22 cellular contexts compared by ENCODE assay signal in the genomic region with DNA sequence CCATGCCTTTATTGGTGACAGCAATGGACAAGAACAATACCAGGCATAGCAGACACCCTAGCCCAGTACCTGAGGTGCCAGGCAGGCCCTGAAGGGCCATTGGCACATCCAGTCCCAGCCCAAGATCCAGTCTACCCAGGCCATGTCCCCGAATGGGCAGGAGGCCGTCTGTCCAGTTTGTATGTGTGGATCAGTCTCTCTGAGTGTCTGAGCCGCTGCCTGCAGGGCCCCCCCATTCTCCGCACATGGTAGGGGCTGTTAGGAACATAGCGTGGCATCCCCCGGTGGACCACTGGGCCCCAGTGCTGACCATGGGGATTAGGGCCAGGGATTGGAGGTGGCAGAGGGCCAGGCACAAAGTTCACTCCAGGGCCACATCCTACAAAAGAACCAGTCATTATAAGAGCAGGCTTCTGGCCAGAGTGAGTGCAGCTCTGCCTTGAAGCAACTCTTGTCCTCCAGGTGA. TPM values are rescaled to one million over a fixed set of nuclear protein-coding genes. Genes with fewer than 3 reads are reported as not detected.
DNase-seq lines count a peak whose midpoint lies in the region; ATAC-seq, FAIRE-seq and TF ChIP-seq lines count a peak whose summit lies in the region.
"Had no signal": no experiment of that assay in that cellular context is flagged by ENCODE, and none has a peak within 500 bp of the region (broad histone marks: within the 10 kb centered on the region; RNA-seq: fewer than 3 reads in every experiment).

No MANE protein-coding gene starts in this region.

- TF ChIP-seq POLR2A in HepG2 (IDR thresholded peaks at IDR 0.05; ENCODE audit: insufficient read depth in 1 of 2, low read depth in 2 of 2, low read length in 2 of 2) (no peak; a peak in 1 of 4 replicates), right lobe of liver (IDR thresholded peaks at IDR 0.05) (no peak)

- no peaks in the 10 kb centered on the region for H3K9me2 ChIP-seq in SK-N-SH

- H2AFZ ChIP-seq in HepG2 (ENCODE audit: low read length) (no peak overlapping the region), osteoblast (ENCODE audit: low read length) (no peak overlapping the region), SK-N-SH (ENCODE audit: low read depth) (no peak overlapping the region)
- H2AFZ ChIP-seq: GM23338 had no signal

- H3K27me3 ChIP-seq in HepG2 (ENCODE audit: control insufficient read depth in 1 of 2, insufficient read depth in 2 of 2, low read length in 2 of 2) (no peaks in the 10 kb centered on the region), right lobe of liver (no peaks in the 10 kb centered on the region), osteoblast (ENCODE audit: insufficient read depth, low read length) (no peaks in the 10 kb centered on the region), SK-N-SH (ENCODE audit: insufficient read depth) (no peaks in the 10 kb centered on the region)

- no peak overlapping the region for H3K4me3 ChIP-seq in HepG2 (replicated peaks in 1 of 3; ENCODE audit: insufficient read depth in 1 of 3, low read depth in 2 of 3, low read length in 3 of 3)
- no peak overlapping the region for H3K4me3 ChIP-seq in right lobe of liver
- no peak overlapping the region for H3K4me3 ChIP-seq in osteoblast (ENCODE audit: insufficient read depth, low read length)
- no peak overlapping the region for H3K4me3 ChIP-seq in SK-N-SH (ENCODE audit: low read depth in 2 of 2, low read length in 1 of 2)
- H3K4me3 ChIP-seq: A549, GM23338 had no signal

- H3K9me3 ChIP-seq in HepG2 (ENCODE audit: low read length) (no peaks in the 10 kb centered on the region), right lobe of liver (no peaks in the 10 kb centered on the region), osteoblast (ENCODE audit: low read depth, low read length) (no peaks in the 10 kb centered on the region), SK-N-SH (no peaks in the 10 kb centered on the region)
- H3K9me3 ChIP-seq: A549, Caco-2 had no signal

- no peak for ATAC-seq in activated CD8-positive, alpha-beta memory T cell treated with anti-CD3 and anti-CD28 coated beads, Interleukin-2, amount 10 ng/mL, durations not matched to agents 7 days and 5 days
- ATAC-seq in HepG2: peak; percentile 40
- ATAC-seq in right lobe of liver: no peak
- ATAC-seq: A549, GM23338, HCT116 had no signal

- intact Hi-C loops in HepG2 (cut with micrococcal nuclease; ENCODE audit: unreplicated experiment): no loop called here
- intact Hi-C loops in right lobe of liver (cut with DNase I): no loop called here

- H3F3A ChIP-seq in SK-N-SH (replicated peaks; ENCODE audit: insufficient read depth): peaks cover 15% of the 10 kb centered on the region

- H3K27ac ChIP-seq in HepG2 (ENCODE audit: extremely low read length, insufficient read depth, low read length) (no peak overlapping the region), right lobe of liver (no peak overlapping the region), osteoblast (ENCODE audit: low read depth, low read length) (no peak overlapping the region), SK-N-SH (ENCODE audit: low read depth in 2 of 2, low read length in 1 of 2) (no peak overlapping the region)
- H3K27ac ChIP-seq: 22Rv1, A549, C4-2B had no signal

- no peak overlapping the region for H3K27ac Mint-ChIP-seq in activated CD8-positive, alpha-beta memory T cell treated with anti-CD3 and anti-CD28 coated beads, Interleukin-2, amount 10 ng/mL, durations not matched to agents 7 days and 5 days
- H3K27ac Mint-ChIP-seq: GM23338, HFFc6 had no signal

- BruUV-seq in HepG2 (replicated peaks; lab: Mats Ljungman, UMichigan): no TSS peak

- in situ Hi-C loops in HepG2 (cut with HindIII; ENCODE audit: extremely low pct_ligation_motif_present, low pct_unique_long_range_greater_than_20kb): no loop called here

- H3K4me1 Mint-ChIP-seq in activated CD8-positive, alpha-beta memory T cell treated with anti-CD3 and anti-CD28 coated beads, Interleukin-2, amount 10 ng/mL, durations not matched to agents 7 days and 5 days: peaks cover 13% of the 10 kb centered on the region

- CTCF ChIA-PET in activated CD8-positive, alpha-beta memory T cell treated with anti-CD3 and anti-CD28 coated beads, Interleukin-2, amount 10 ng/mL, durations not matched to agents 7 days and 5 days (lab: Charles Lee): no interaction called here
- CTCF ChIA-PET in HepG2 (lab: Yijun Ruan, JAX; ENCODE audit: low intra/inter-chr PET ratio, low total read pairs) (no interaction called here), SK-N-SH (lab: Yijun Ruan, JAX) (interaction anchor here (1.1 kb wide), 1 partner anchor 8 kb away, joined by 3 read pairs; no protein-coding TSS in a partner anchor)

- no peak for FAIRE-seq in HepG2 (lab: Jason Lieb, UNC)
- FAIRE-seq: A549, HTR-8/SVneo had no signal

- no peak overlapping the region for H3K4me2 ChIP-seq in HepG2 (ENCODE audit: low read depth, low read length)
- no peak overlapping the region for H3K4me2 ChIP-seq in osteoblast (ENCODE audit: insufficient read depth, low read length)
- H3K4me2 ChIP-seq in SK-N-SH: no peak overlapping the region
- H3K4me2 ChIP-seq: A549, GM23338 had no signal

- H3K27me3 Mint-ChIP-seq in activated CD8-positive, alpha-beta memory T cell treated with anti-CD3 and anti-CD28 coated beads, Interleukin-2, amount 10 ng/mL, durations not matched to agents 7 days and 5 days: peaks cover 2% of the 10 kb centered on the region
- H3K27me3 Mint-ChIP-seq: CD4-positive, alpha-beta T cell had no signal

- POLR2A ChIA-PET in HepG2 (lab: Yijun Ruan, JAX): interaction anchor here (1.0 kb wide), 2 partner anchors 39 to 183 kb away, joined by 3 read pairs; a partner anchor contains a TSS
- POLR2A ChIA-PET in SK-N-SH (lab: Yijun Ruan, JAX): no interaction called here

- WGBS in HepG2 (ENCODE audit: low lambda C conversion rate): 79% methylated on average over 6 of the region's 6 CpGs
- no CpG with 5 or more reads among the region's 6 CpGs for WGBS in right lobe of liver (ENCODE audit: insufficient coverage, low coverage, low lambda C conversion rate, missing lambda C conversion rate)
- WGBS in SK-N-SH (ENCODE audit: low lambda C conversion rate): 95% methylated on average over 4 of the region's 6 CpGs

- H3K4me3 Mint-ChIP-seq in activated CD8-positive, alpha-beta memory T cell treated with anti-CD3 and anti-CD28 coated beads, Interleukin-2, amount 10 ng/mL, durations not matched to agents 7 days and 5 days: no peak overlapping the region
- H3K4me3 Mint-ChIP-seq: CD4-positive, alpha-beta T cell; GM23338; HFFc6 had no signal

- no peaks in the 10 kb centered on the region for H3K9me3 Mint-ChIP-seq in activated CD8-positive, alpha-beta memory T cell treated with anti-CD3 and anti-CD28 coated beads, Interleukin-2, amount 10 ng/mL, durations not matched to agents 7 days and 5 days (ENCODE audit: low read depth)
- H3K9me3 Mint-ChIP-seq: CD4-positive, alpha-beta T cell; HFFc6 had no signal

- TF ChIP-seq RAD21 in HepG2 (CRISPR knock-in tag; IDR thresholded peaks at IDR 0.05) (no peak), SK-N-SH (IDR thresholded peaks at IDR 0.05; ENCODE audit: low read length) (no peak)

- TF ChIP-seq CTCF in HepG2 (CRISPR knock-in tag; IDR thresholded peaks at IDR 0.05): no peak
- TF ChIP-seq CTCF in right lobe of liver (IDR thresholded peaks at IDR 0.05): no peak
- no peak for TF ChIP-seq CTCF in osteoblast (IDR thresholded peaks at IDR 0.05; ENCODE audit: extremely low read depth, low read depth, low read length)
- no peak for TF ChIP-seq CTCF in SK-N-SH (IDR thresholded peaks at IDR 0.05)

- no peak overlapping the region for H3K9ac ChIP-seq in HepG2 (ENCODE audit: insufficient read depth, low read depth, low read length)
- H3K9ac ChIP-seq in SK-N-SH: no peak overlapping the region

- TF ChIP-seq EP300 in HepG2 (IDR thresholded peaks at IDR 0.05; ENCODE audit: low read depth in 2 of 2, low read length in 2 of 2) (no peak), HepG2 (CRISPR knock-in tag; IDR thresholded peaks at IDR 0.05; ENCODE audit: borderline replicate concordance) (no peak), SK-N-SH (IDR thresholded peaks at IDR 0.05; ENCODE audit: borderline replicate concordance in 1 of 2, low read depth in 1 of 2, low read length in 1 of 2) (no peak)

- peak; percentile 31 for DNase-seq in activated CD8-positive, alpha-beta memory T cell treated with anti-CD3 and anti-CD28 coated beads, Interleukin-2, amount 10 ng/mL, durations not matched to agents 7 days and 5 days
- no peak for DNase-seq in activated CD8-positive, alpha-beta memory T cell treated with anti-CD3 and anti-CD28 coated beads, Interleukin-2, amount 50 U/mL, for 4 hours
- DNase-seq in HepG2 (ENCODE audit: low spot score) (peak; percentile 53), right lobe of liver (no peak), osteoblast (ENCODE audit: insufficient read length, low spot score, missing footprints) (peak; percentile 48), NCI-H146 (lab: John Stamatoyannopoulos, UW) (no peak), SK-N-SH (no peak)
- DNase-seq: AML-193; Caco-2; CD4-positive, alpha-beta T cell; DMS153; DMS79 treated with DMSO at 0.1 percent for 48 hours; GF-D8; H7; HFFc6 had no signal

- H3K36me3 ChIP-seq in HepG2 (replicated peaks in 1 of 2; ENCODE audit: control insufficient read depth in 1 of 2, insufficient read depth in 2 of 2, low read length in 2 of 2) (peaks cover 4 to 11% of the 10 kb centered on the region in 2 experiments; a peak in 3 of 5 replicates), right lobe of liver (no peaks in the 10 kb centered on the region), osteoblast (ENCODE audit: insufficient read depth, low read length) (peaks cover 20% of the 10 kb centered on the region), SK-N-SH (replicated peaks in 1 of 2; ENCODE audit: control insufficient read depth in 1 of 2, insufficient read depth in 2 of 2, low read length in 1 of 2) (peaks cover 0 to 20% of the 10 kb centered on the region in 2 experiments)

- H3K79me2 ChIP-seq in HepG2 (ENCODE audit: insufficient read depth, low read length) (peaks cover 8% of the 10 kb centered on the region), osteoblast (ENCODE audit: insufficient read depth, low read length) (peaks cover 5% of the 10 kb centered on the region), SK-N-SH (ENCODE audit: insufficient read depth) (peaks cover 8% of the 10 kb centered on the region; the same call in 1 of the 2 replicates)

- H3K4me1 ChIP-seq in HepG2 (ENCODE audit: insufficient read depth, low read length) (peaks cover 31% of the 10 kb centered on the region), right lobe of liver (peaks cover 0 to 8% (median 2%) of the 10 kb centered on the region in 4 donors), osteoblast (ENCODE audit: insufficient read depth, low read length) (peaks cover 13% of the 10 kb centered on the region), SK-N-SH (ENCODE audit: control insufficient read depth in 1 of 2, insufficient read depth in 2 of 2, low read depth in 1 of 2, low read length in 1 of 2) (peaks cover 6 to 15% of the 10 kb centered on the region in 2 experiments; a peak in 2 of 4 replicates)

- H3K36me3 Mint-ChIP-seq in activated CD8-positive, alpha-beta memory T cell treated with anti-CD3 and anti-CD28 coated beads, Interleukin-2, amount 10 ng/mL, durations not matched to agents 7 days and 5 days: peaks cover 4% of the 10 kb centered on the region

- H4K20me1 ChIP-seq in HepG2 (ENCODE audit: insufficient read depth, low read length): no peaks in the 10 kb centered on the region
- no peaks in the 10 kb centered on the region for H4K20me1 ChIP-seq in osteoblast (ENCODE audit: insufficient read depth, low read length)
- H4K20me1 ChIP-seq in SK-N-SH (ENCODE audit: insufficient read depth): no peaks in the 10 kb centered on the region

RNA-seq across cellular contexts. Expression of a gene that starts 5.1 kb away (rescaled TPM):
- total RNA-seq in activated CD8-positive, alpha-beta memory T cell treated with anti-CD3 and anti-CD28 coated beads, Interleukin-2, amount 10 ng/mL, durations not matched to agents 7 days and 5 days: 10 to 100 TPM; 21.9 to 30.6 TPM
- total RNA-seq in HepG2 (2016; rRNA removed; fragmentation: Illumina TruSeq; extraction: Trizol): 12.6 and 40.1 TPM in 2 replicates
- total RNA-seq in HepG2 (2016; cell fraction: cytosol; rRNA removed; fragmentation: Illumina TruSeq; extraction: Trizol; ENCODE audit: low read depth): 15.8 and 19.1 TPM in 2 replicates
- 12.7 and 43.6 TPM in 2 replicates for total RNA-seq in HepG2 (2016; cell fraction: insoluble cytoplasmic fraction; rRNA removed; fragmentation: Illumina TruSeq; extraction: Trizol)
- 25.5 and 30.3 TPM in 2 replicates for total RNA-seq in HepG2 (2016; cell fraction: membrane; rRNA removed; fragmentation: Illumina TruSeq; extraction: Trizol)
- 50.5 and 56.6 TPM in 2 replicates for total RNA-seq in HepG2 (2016; cell fraction: nucleus; rRNA removed; fragmentation: Illumina TruSeq; extraction: Trizol)
- 84.2 and 92.3 TPM in 2 replicates for polyA plus RNA-seq in HepG2 (2011; rRNA removed)
- polyA plus RNA-seq in HepG2 (2011; cell fraction: cytosol; rRNA removed): 34.6 and 52.7 TPM in 2 replicates
- 548 and 651 TPM in 2 replicates for polyA plus RNA-seq in HepG2 (2011; cell fraction: nucleus; rRNA removed)
- polyA plus RNA-seq in HepG2 (2012): 37.5 and 47.0 TPM in 2 replicates
- 15.4 and 16.6 TPM in 2 replicates for polyA plus RNA-seq in HepG2 (2016; cell fraction: cytosol; fragmentation: Illumina TruSeq; extraction: Trizol; ENCODE audit: low read depth)
- 13.1 and 14.6 TPM in 2 replicates for polyA plus RNA-seq in HepG2 (2016; cell fraction: insoluble cytoplasmic fraction; fragmentation: Illumina TruSeq; extraction: Trizol; ENCODE audit: low read depth)
- polyA plus RNA-seq in HepG2 (2016; cell fraction: membrane; fragmentation: Illumina TruSeq; extraction: Trizol; ENCODE audit: low read depth): 23.9 and 27.4 TPM in 2 replicates
- polyA plus RNA-seq in HepG2 (2016; cell fraction: nucleus; fragmentation: Illumina TruSeq; extraction: Trizol; ENCODE audit: insufficient read depth, low read depth): 129 TPM in 2 replicates
- polyA minus RNA-seq in HepG2 (2011; rRNA and poly(A)+ RNA removed; ENCODE audit: low replicate concordance): 12.5 and 33.7 TPM in 2 replicates
- polyA minus RNA-seq in HepG2 (2011; cell fraction: cytosol; rRNA and poly(A)+ RNA removed): 9.0 and 9.2 TPM in 2 replicates
- 45.2 and 51.7 TPM in 2 replicates for polyA minus RNA-seq in HepG2 (2011; cell fraction: nucleus; rRNA and poly(A)+ RNA removed)
- 10 to 100 TPM in 5 of 6 experiments, 1 to 10 TPM in 1; 9.6 to 22.2 (median 18.6) TPM for total RNA-seq in right lobe of liver
- total RNA-seq in osteoblast: 21.5 and 24.2 TPM in 2 replicates
- polyA plus RNA-seq in SK-N-SH (2012; rRNA removed): 65.2 and 73.6 TPM in 2 replicates
- 16.3 and 21.7 TPM in 2 replicates for polyA plus RNA-seq in SK-N-SH (2012; cell fraction: cytosol; rRNA removed)
- 566 and 689 TPM in 2 replicates for polyA plus RNA-seq in SK-N-SH (2012; cell fraction: nucleus; rRNA removed)

RNA-seq across cellular contexts. Expression of a gene that starts 5.2 kb away (rescaled TPM):
- 10 to 100 TPM; 49.2 to 64.9 TPM for total RNA-seq in activated CD8-positive, alpha-beta memory T cell treated with anti-CD3 and anti-CD28 coated beads, Interleukin-2, amount 10 ng/mL, durations not matched to agents 7 days and 5 days
- total RNA-seq in HepG2 (2016; rRNA removed; fragmentation: Illumina TruSeq; extraction: Trizol) (27.6 and 35.4 TPM in 2 replicates), right lobe of liver (10 to 100 TPM; 17.2 to 22.2 (median 19.1) TPM), osteoblast (36.2 and 40.1 TPM in 2 replicates)
- total RNA-seq in HepG2 (2016; cell fraction: cytosol; rRNA removed; fragmentation: Illumina TruSeq; extraction: Trizol; ENCODE audit: low read depth): 5.8 and 7.1 TPM in 2 replicates
- total RNA-seq in HepG2 (2016; cell fraction: insoluble cytoplasmic fraction; rRNA removed; fragmentation: Illumina TruSeq; extraction: Trizol): 28.5 and 36.0 TPM in 2 replicates
- total RNA-seq in HepG2 (2016; cell fraction: membrane; rRNA removed; fragmentation: Illumina TruSeq; extraction: Trizol): 7.1 and 7.2 TPM in 2 replicates
- total RNA-seq in HepG2 (2016; cell fraction: nucleus; rRNA removed; fragmentation: Illumina TruSeq; extraction: Trizol): 36.6 and 39.6 TPM in 2 replicates
- polyA plus RNA-seq in HepG2 (2011; rRNA removed) (34.2 and 44.0 TPM in 2 replicates), SK-N-SH (2012; rRNA removed) (62.0 and 78.4 TPM in 2 replicates)
- polyA plus RNA-seq in HepG2 (2011; cell fraction: cytosol; rRNA removed): 21.5 and 23.3 TPM in 2 replicates
- 216 and 253 TPM in 2 replicates for polyA plus RNA-seq in HepG2 (2011; cell fraction: nucleus; rRNA removed)
- 26.0 and 31.8 TPM in 2 replicates for polyA plus RNA-seq in HepG2 (2012)
- polyA plus RNA-seq in HepG2 (2016; cell fraction: cytosol; fragmentation: Illumina TruSeq; extraction: Trizol; ENCODE audit: low read depth): 3.7 and 4.5 TPM in 2 replicates
- polyA plus RNA-seq in HepG2 (2016; cell fraction: insoluble cytoplasmic fraction; fragmentation: Illumina TruSeq; extraction: Trizol; ENCODE audit: low read depth): 22.7 and 23.3 TPM in 2 replicates
- polyA plus RNA-seq in HepG2 (2016; cell fraction: membrane; fragmentation: Illumina TruSeq; extraction: Trizol; ENCODE audit: low read depth): 4.4 and 5.8 TPM in 2 replicates
- polyA plus RNA-seq in HepG2 (2016; cell fraction: nucleus; fragmentation: Illumina TruSeq; extraction: Trizol; ENCODE audit: insufficient read depth, low read depth): 85.0 and 94.6 TPM in 2 replicates
- polyA minus RNA-seq in HepG2 (2011; rRNA and poly(A)+ RNA removed; ENCODE audit: low replicate concordance): 26.6 and 68.4 TPM in 2 replicates
- polyA minus RNA-seq in HepG2 (2011; cell fraction: cytosol; rRNA and poly(A)+ RNA removed): 14.9 and 18.9 TPM in 2 replicates
- 34.0 and 43.6 TPM in 2 replicates for polyA minus RNA-seq in HepG2 (2011; cell fraction: nucleus; rRNA and poly(A)+ RNA removed)
- polyA plus RNA-seq in SK-N-SH (2012; cell fraction: cytosol; rRNA removed): 25.1 and 33.3 TPM in 2 replicates
- polyA plus RNA-seq in SK-N-SH (2012; cell fraction: nucleus; rRNA removed): 293 and 305 TPM in 2 replicates

RNA-seq across cellular contexts. Expression of a gene that starts 19.2 kb away (rescaled TPM):
- not detected for total RNA-seq in activated CD8-positive, alpha-beta memory T cell treated with anti-CD3 and anti-CD28 coated beads, Interleukin-2, amount 10 ng/mL, durations not matched to agents 7 days and 5 days
- total RNA-seq in HepG2 (2016; rRNA removed; fragmentation: Illumina TruSeq; extraction: Trizol) (not detected in 2 replicates), right lobe of liver (not detected), osteoblast (under 0.01 TPM in 1 of 2 replicates, not detected in the other)
- total RNA-seq in HepG2 (2016; cell fraction: cytosol; rRNA removed; fragmentation: Illumina TruSeq; extraction: Trizol; ENCODE audit: low read depth): not detected in 2 replicates
- not detected in 2 replicates for total RNA-seq in HepG2 (2016; cell fraction: insoluble cytoplasmic fraction; rRNA removed; fragmentation: Illumina TruSeq; extraction: Trizol)
- not detected in 2 replicates for total RNA-seq in HepG2 (2016; cell fraction: membrane; rRNA removed; fragmentation: Illumina TruSeq; extraction: Trizol)
- not detected in 2 replicates for total RNA-seq in HepG2 (2016; cell fraction: nucleus; rRNA removed; fragmentation: Illumina TruSeq; extraction: Trizol)
- polyA plus RNA-seq in HepG2 (2011; rRNA removed) (not detected in 2 replicates), SK-N-SH (2012; rRNA removed) (0.02 and 0.10 TPM in 2 replicates)
- not detected in 2 replicates for polyA plus RNA-seq in HepG2 (2011; cell fraction: cytosol; rRNA removed)
- polyA plus RNA-seq in HepG2 (2011; cell fraction: nucleus; rRNA removed): not detected in 2 replicates
- not detected in 2 replicates for polyA plus RNA-seq in HepG2 (2012)
- not detected in 2 replicates for polyA plus RNA-seq in HepG2 (2016; cell fraction: cytosol; fragmentation: Illumina TruSeq; extraction: Trizol; ENCODE audit: low read depth)
- not detected in 2 replicates for polyA plus RNA-seq in HepG2 (2016; cell fraction: insoluble cytoplasmic fraction; fragmentation: Illumina TruSeq; extraction: Trizol; ENCODE audit: low read depth)
- not detected in 2 replicates for polyA plus RNA-seq in HepG2 (2016; cell fraction: membrane; fragmentation: Illumina TruSeq; extraction: Trizol; ENCODE audit: low read depth)
- not detected in 2 replicates for polyA plus RNA-seq in HepG2 (2016; cell fraction: nucleus; fragmentation: Illumina TruSeq; extraction: Trizol; ENCODE audit: insufficient read depth, low read depth)
- not detected in 2 replicates for polyA minus RNA-seq in HepG2 (2011; rRNA and poly(A)+ RNA removed; ENCODE audit: low replicate concordance)
- not detected in 2 replicates for polyA minus RNA-seq in HepG2 (2011; cell fraction: cytosol; rRNA and poly(A)+ RNA removed)
- not detected in 2 replicates for polyA minus RNA-seq in HepG2 (2011; cell fraction: nucleus; rRNA and poly(A)+ RNA removed)
- 0.03 and 0.05 TPM in 2 replicates for polyA plus RNA-seq in SK-N-SH (2012; cell fraction: cytosol; rRNA removed)
- 0.46 and 0.64 TPM in 2 replicates for polyA plus RNA-seq in SK-N-SH (2012; cell fraction: nucleus; rRNA removed)
- total RNA-seq: Caco-2; CD4-positive, alpha-beta T cell; GM23338; H7; HFFc6 had no signal
- polyA plus RNA-seq: A549, BJ, GM23338 had no signal

RNA-seq across cellular contexts. Expression of a gene that starts 20.6 kb away (rescaled TPM):
- not detected for total RNA-seq in activated CD8-positive, alpha-beta memory T cell treated with anti-CD3 and anti-CD28 coated beads, Interleukin-2, amount 10 ng/mL, durations not matched to agents 7 days and 5 days
- total RNA-seq in HepG2 (2016; rRNA removed; fragmentation: Illumina TruSeq; extraction: Trizol) (not detected in 2 replicates), right lobe of liver (not detected), osteoblast (0.29 and 0.36 TPM in 2 replicates)
- total RNA-seq in HepG2 (2016; cell fraction: cytosol; rRNA removed; fragmentation: Illumina TruSeq; extraction: Trizol; ENCODE audit: low read depth): not detected in 2 replicates
- not detected in 2 replicates for total RNA-seq in HepG2 (2016; cell fraction: insoluble cytoplasmic fraction; rRNA removed; fragmentation: Illumina TruSeq; extraction: Trizol)
- total RNA-seq in HepG2 (2016; cell fraction: membrane; rRNA removed; fragmentation: Illumina TruSeq; extraction: Trizol): not detected in 2 replicates
- not detected in 2 replicates for total RNA-seq in HepG2 (2016; cell fraction: nucleus; rRNA removed; fragmentation: Illumina TruSeq; extraction: Trizol)
- polyA plus RNA-seq in HepG2 (2011; rRNA removed) (not detected in 2 replicates), SK-N-SH (2012; rRNA removed) (1.1 and 1.2 TPM in 2 replicates)
- not detected in 2 replicates for polyA plus RNA-seq in HepG2 (2011; cell fraction: cytosol; rRNA removed)
- not detected in 2 replicates for polyA plus RNA-seq in HepG2 (2011; cell fraction: nucleus; rRNA removed)
- not detected in 2 replicates for polyA plus RNA-seq in HepG2 (2012)
- not detected in 2 replicates for polyA plus RNA-seq in HepG2 (2016; cell fraction: cytosol; fragmentation: Illumina TruSeq; extraction: Trizol; ENCODE audit: low read depth)
- not detected in 2 replicates for polyA plus RNA-seq in HepG2 (2016; cell fraction: insoluble cytoplasmic fraction; fragmentation: Illumina TruSeq; extraction: Trizol; ENCODE audit: low read depth)
- polyA plus RNA-seq in HepG2 (2016; cell fraction: membrane; fragmentation: Illumina TruSeq; extraction: Trizol; ENCODE audit: low read depth): not detected in 2 replicates
- polyA plus RNA-seq in HepG2 (2016; cell fraction: nucleus; fragmentation: Illumina TruSeq; extraction: Trizol; ENCODE audit: insufficient read depth, low read depth): not detected in 2 replicates
- polyA minus RNA-seq in HepG2 (2011; rRNA and poly(A)+ RNA removed; ENCODE audit: low replicate concordance): not detected in 2 replicates
- polyA minus RNA-seq in HepG2 (2011; cell fraction: cytosol; rRNA and poly(A)+ RNA removed): not detected in 2 replicates
- not detected in 2 replicates for polyA minus RNA-seq in HepG2 (2011; cell fraction: nucleus; rRNA and poly(A)+ RNA removed)
- polyA plus RNA-seq in SK-N-SH (2012; cell fraction: cytosol; rRNA removed): 0.17 and 0.87 TPM in 2 replicates
- 0.34 and 0.79 TPM in 2 replicates for polyA plus RNA-seq in SK-N-SH (2012; cell fraction: nucleus; rRNA removed)
- total RNA-seq: Caco-2; CD4-positive, alpha-beta T cell; GM23338; H7; HFFc6 had no signal
- polyA plus RNA-seq: GM23338 had no signal

RNA-seq across cellular contexts. Expression of a gene that starts 34.9 kb away (rescaled TPM):
- under 1 TPM; 0.35 to 0.68 TPM for total RNA-seq in activated CD8-positive, alpha-beta memory T cell treated with anti-CD3 and anti-CD28 coated beads, Interleukin-2, amount 10 ng/mL, durations not matched to agents 7 days and 5 days
- total RNA-seq in HepG2 (2016; rRNA removed; fragmentation: Illumina TruSeq; extraction: Trizol) (not detected in 2 replicates), right lobe of liver (under 1 TPM in 3 of 6 experiments, not detected in 3; 0.07 to 0.16 (median 0.12) TPM), osteoblast (under 0.01 and 0.88 TPM in 2 replicates)
- not detected in 2 replicates for total RNA-seq in HepG2 (2016; cell fraction: cytosol; rRNA removed; fragmentation: Illumina TruSeq; extraction: Trizol; ENCODE audit: low read depth)
- total RNA-seq in HepG2 (2016; cell fraction: insoluble cytoplasmic fraction; rRNA removed; fragmentation: Illumina TruSeq; extraction: Trizol): not detected in 2 replicates
- not detected in 2 replicates for total RNA-seq in HepG2 (2016; cell fraction: membrane; rRNA removed; fragmentation: Illumina TruSeq; extraction: Trizol)
- not detected in 2 replicates for total RNA-seq in HepG2 (2016; cell fraction: nucleus; rRNA removed; fragmentation: Illumina TruSeq; extraction: Trizol)
- polyA plus RNA-seq in HepG2 (2011; rRNA removed) (0.07 TPM in 1 of 2 replicates, not detected in the other), SK-N-SH (2012; rRNA removed) (58.3 and 99.9 TPM in 2 replicates)
- polyA plus RNA-seq in HepG2 (2011; cell fraction: cytosol; rRNA removed): 0.04 TPM in 1 of 2 replicates, not detected in the other
- polyA plus RNA-seq in HepG2 (2011; cell fraction: nucleus; rRNA removed): 0.14 and 0.34 TPM in 2 replicates
- not detected in 2 replicates for polyA plus RNA-seq in HepG2 (2012)
- not detected in 2 replicates for polyA plus RNA-seq in HepG2 (2016; cell fraction: cytosol; fragmentation: Illumina TruSeq; extraction: Trizol; ENCODE audit: low read depth)
- not detected in 2 replicates for polyA plus RNA-seq in HepG2 (2016; cell fraction: insoluble cytoplasmic fraction; fragmentation: Illumina TruSeq; extraction: Trizol; ENCODE audit: low read depth)
- not detected in 2 replicates for polyA plus RNA-seq in HepG2 (2016; cell fraction: membrane; fragmentation: Illumina TruSeq; extraction: Trizol; ENCODE audit: low read depth)
- not detected in 2 replicates for polyA plus RNA-seq in HepG2 (2016; cell fraction: nucleus; fragmentation: Illumina TruSeq; extraction: Trizol; ENCODE audit: insufficient read depth, low read depth)
- polyA minus RNA-seq in HepG2 (2011; rRNA and poly(A)+ RNA removed; ENCODE audit: low replicate concordance): not detected in 2 replicates
- polyA minus RNA-seq in HepG2 (2011; cell fraction: cytosol; rRNA and poly(A)+ RNA removed): not detected in 2 replicates
- polyA minus RNA-seq in HepG2 (2011; cell fraction: nucleus; rRNA and poly(A)+ RNA removed): not detected in 2 replicates
- 36.1 and 58.7 TPM in 2 replicates for polyA plus RNA-seq in SK-N-SH (2012; cell fraction: cytosol; rRNA removed)
- 140 and 155 TPM in 2 replicates for polyA plus RNA-seq in SK-N-SH (2012; cell fraction: nucleus; rRNA removed)
- total RNA-seq: Caco-2; CD4-positive, alpha-beta T cell had no signal
- polyA plus RNA-seq: A549 had no signal

Comparison
In these comparisons a context has a peak if more than half of its experiments do, and no peak if none do; other contexts are left out.
1. DNase-seq: peak in activated CD8-positive, alpha-beta memory T cell treated with anti-CD3 and anti-CD28 coated beads, Interleukin-2, amount 10 ng/mL, durations not matched to agents 7 days and 5 days (single experiment), HepG2 (single experiment) and osteoblast (single experiment); none in activated CD8-positive, alpha-beta memory T cell treated with anti-CD3 and anti-CD28 coated beads, Interleukin-2, amount 50 U/mL, for 4 hours (single experiment), right lobe of liver (0 of 3), NCI-H146 (single experiment) and SK-N-SH (single experiment).